Comparison of ENCODE assay signal across 21 cellular contexts in the genomic region with DNA sequence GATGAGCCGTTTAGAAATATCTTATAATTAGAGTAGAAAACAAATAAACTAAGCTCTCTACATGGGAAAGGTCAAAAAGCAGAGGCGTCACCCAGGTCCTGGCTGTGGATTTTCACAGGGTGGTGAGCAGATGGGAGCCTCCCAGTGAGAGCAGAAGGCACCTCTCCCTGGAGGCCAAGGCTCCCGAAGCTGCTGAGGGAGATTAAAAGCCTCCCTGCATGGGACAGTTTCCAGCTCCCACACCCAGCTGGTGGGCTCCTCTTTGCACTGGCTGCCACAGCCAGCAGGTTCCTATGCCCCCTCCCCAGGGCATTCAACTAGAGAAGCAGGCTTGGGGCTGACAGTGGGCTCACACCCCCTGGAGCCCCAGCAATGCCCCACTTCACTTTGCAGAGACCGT. TPM values are rescaled to one million over a fixed set of nuclear protein-coding genes. Genes with fewer than 3 reads are reported as not detected.
"Had no signal": no experiment of that assay in that cellular context is flagged by ENCODE, and none has a peak within 500 bp of the region (broad histone marks: within the 10 kb centered on the region; RNA-seq: fewer than 3 reads in every experiment).

No MANE protein-coding gene starts in this region.

- H3K9me3 Mint-ChIP-seq: activated T-helper 1 cell treated with anti-CD3 and anti-CD28 coated beads, Interleukin-12 subunit alpha, Interleukin-12 subunit beta, Interleukin-2, Interleukin-4 antibody, amounts not matched to agents 30 ng/mL and 10 ng/mL and 1 ng/mL, durations not matched to agents 14 hours and 24 hours and 36 hours; stimulated activated naive CD8-positive, alpha-beta T cell treated with anti-CD3 and anti-CD28 coated beads, Interleukin-15, Interleukin-2, amounts not matched to agents 100 ng/mL and 50 ng/mL, for 24 hours; T-helper 2 cell treated with Interferon-gamma antibody and Interleukin-4, amounts not matched to agents 5 μg/mL and 100 μg/mL, for 36 hours had no signal

- H3K4me3 ChIP-seq: breast epithelium, prostate gland, upper lobe of right lung had no signal

- H3K9me3 ChIP-seq: breast epithelium, prostate gland, upper lobe of right lung had no signal

- H3K4me1 ChIP-seq: breast epithelium, prostate gland had no signal

- H3K36me3 ChIP-seq: breast epithelium, prostate gland, upper lobe of right lung had no signal

- H3K27ac ChIP-seq: breast epithelium, epithelial cell of prostate, prostate gland, upper lobe of right lung had no signal

- DNase-seq: activated CD4-positive, alpha-beta T cell treated with anti-CD3 and anti-CD28 coated beads, Interleukin-2, amount 50 U/mL, for 1 hour; aorta; dermis blood vessel endothelial cell; foreskin melanocyte; head of caudate nucleus; kidney glomerular epithelial cell; left ventricle myocardium superior; mesenchymal stem cell; natural killer cell; nucleus accumbens; right cardiac atrium; small intestine; stimulated activated CD4-positive, alpha-beta T cell treated with anti-CD3 and anti-CD28 coated beads, Interleukin-4, amount 100 ng/mL, for 24 hours; upper lobe of right lung had no signal

- H3K27me3 ChIP-seq: breast epithelium, upper lobe of right lung had no signal

- H3K27ac Mint-ChIP-seq: activated T-helper 1 cell treated with anti-CD3 and anti-CD28 coated beads, Interleukin-12 subunit alpha, Interleukin-12 subunit beta, Interleukin-2, Interleukin-4 antibody, amounts not matched to agents 30 ng/mL and 10 ng/mL and 1 ng/mL, durations not matched to agents 14 hours and 24 hours and 36 hours; natural killer cell; stimulated activated naive CD8-positive, alpha-beta T cell treated with anti-CD3 and anti-CD28 coated beads, Interleukin-15, Interleukin-2, amounts not matched to agents 100 ng/mL and 50 ng/mL, for 24 hours; T-helper 2 cell treated with Interferon-gamma antibody and Interleukin-4, amounts not matched to agents 5 μg/mL and 100 μg/mL, for 36 hours had no signal

- H3K4me1 Mint-ChIP-seq: natural killer cell had no signal

- H3K4me3 Mint-ChIP-seq: activated T-helper 1 cell treated with anti-CD3 and anti-CD28 coated beads, Interleukin-12 subunit alpha, Interleukin-12 subunit beta, Interleukin-2, Interleukin-4 antibody, amounts not matched to agents 30 ng/mL and 10 ng/mL and 1 ng/mL, durations not matched to agents 14 hours and 24 hours and 36 hours; natural killer cell; stimulated activated naive CD8-positive, alpha-beta T cell treated with anti-CD3 and anti-CD28 coated beads, Interleukin-15, Interleukin-2, amounts not matched to agents 100 ng/mL and 50 ng/mL, for 24 hours; T-helper 2 cell treated with Interferon-gamma antibody and Interleukin-4, amounts not matched to agents 5 μg/mL and 100 μg/mL, for 36 hours had no signal

- H3K36me3 Mint-ChIP-seq: natural killer cell had no signal

- ATAC-seq: activated CD4-positive, CD25-positive, alpha-beta regulatory T cell treated with anti-CD3 and anti-CD28 coated beads, Interleukin-2, amount 50 U/mL, for 24 hours; left ventricle myocardium superior; natural killer cell; right cardiac atrium; upper lobe of right lung had no signal

RNA-seq across cellular contexts. Expression of gene TBC1D9, which starts 55.2 kb away (rescaled TPM):
- total RNA-seq: activated T-helper 1 cell treated with anti-CD3 and anti-CD28 coated beads, Interleukin-12 subunit alpha, Interleukin-12 subunit beta, Interleukin-2, Interleukin-4 antibody, amounts not matched to agents 30 ng/mL and 10 ng/mL and 1 ng/mL, durations not matched to agents 14 hours and 24 hours and 36 hours had no signal
